Comparison of ENCODE assay signal across 9 cellular contexts in genomic region chrX:54494166-54494969, GRCh38. TPM values are rescaled to one million over a fixed set of nuclear protein-coding genes. Genes with fewer than 3 reads are reported as not detected.
A peak's percentile ranks its signal among the peaks of the same experiment; 100 is the strongest.
DNase-seq lines count a peak whose midpoint lies in the region; ATAC-seq, FAIRE-seq and TF ChIP-seq lines count a peak whose summit lies in the region.
"Had no signal": no experiment of that assay in that cellular context is flagged by ENCODE, and none has a peak within 500 bp of the region (broad histone marks: within the 10 kb centered on the region; RNA-seq: fewer than 3 reads in every experiment).

No MANE protein-coding gene starts in this region.

- H4K20me1 ChIP-seq in keratinocyte (ENCODE audit: control insufficient read depth, extremely low read depth, insufficient read depth, low read length), result no peaks in the 10 kb centered on the region

- H2AFZ ChIP-seq in keratinocyte (ENCODE audit: control insufficient read depth, low read length), result peak overlapping the region; percentile 78

- no peak for TF ChIP-seq CTCF in keratinocyte (optimal IDR thresholded peaks at IDR 0.05 in 1 of 3, IDR thresholded peaks at IDR 0.05 in 1 of 3, conservative IDR thresholded peaks at IDR 0.05 in 1 of 3; ENCODE audit: extremely low read depth in 1 of 3, insufficient read depth in 2 of 3, low read length in 3 of 3)

- ATAC-seq in stimulated activated naive CD8-positive, alpha-beta T cell treated with anti-CD3 and anti-CD28 coated beads, Interleukin-15, amount 100 ng/mL, for 72 hours, result no peak
- no peak for ATAC-seq in HG02938 (IDR thresholded peaks at IDR 0.05; ENCODE audit: unreplicated experiment)

- H3K27me3 Mint-ChIP-seq in IgD-negative memory B cell, result peaks cover 26% of the 10 kb centered on the region
- H3K27me3 Mint-ChIP-seq in stimulated activated naive CD8-positive, alpha-beta T cell treated with anti-CD3 and anti-CD28 coated beads, Interleukin-15, amount 100 ng/mL, for 72 hours, result peaks cover 39% of the 10 kb centered on the region

- dilution Hi-C loops in keratinocyte (cut with MboI; ENCODE audit: extremely low pct_ligation_motif_present, low sequenced_read_pairs), result no loop called here

- peaks cover 0 to 2% (median 1%) of the 10 kb centered on the region in 3 donors for H3K4me1 Mint-ChIP-seq in IgD-negative memory B cell
- H3K4me1 Mint-ChIP-seq in stimulated activated naive CD8-positive, alpha-beta T cell treated with anti-CD3 and anti-CD28 coated beads, Interleukin-15, amount 100 ng/mL, for 72 hours, result peaks cover 9% of the 10 kb centered on the region

- H3K4me1 ChIP-seq in keratinocyte (ENCODE audit: control insufficient read depth, extremely low read depth, insufficient read depth, low read length), result peaks cover 6% of the 10 kb centered on the region

- peak overlapping the region; percentile 44 to 78 (median 67) for H3K4me3 ChIP-seq in keratinocyte (ENCODE audit: control insufficient read depth in 2 of 3, extremely low read depth in 1 of 3, insufficient read depth in 2 of 3, low read depth in 1 of 3, low read length in 3 of 3)

- no peaks in the 10 kb centered on the region for H3K27me3 ChIP-seq in keratinocyte (ENCODE audit: control insufficient read depth, extremely low read depth, insufficient read depth, low read length)

- no peak overlapping the region for H3K27ac Mint-ChIP-seq in IgD-negative memory B cell
- peak overlapping the region in 1 of 2 donors; percentile 58 for H3K27ac Mint-ChIP-seq in stimulated activated naive CD8-positive, alpha-beta T cell treated with anti-CD3 and anti-CD28 coated beads, Interleukin-15, amount 100 ng/mL, for 72 hours

- H3K9ac ChIP-seq in keratinocyte (ENCODE audit: control insufficient read depth, extremely low read depth, insufficient read depth, low read length), result peak overlapping the region; percentile 80

- no peaks in the 10 kb centered on the region for H3K36me3 ChIP-seq in keratinocyte (ENCODE audit: control insufficient read depth in 2 of 2, extremely low read depth in 1 of 2, insufficient read depth in 2 of 2, low read length in 2 of 2)

- H3K4me3 Mint-ChIP-seq in IgD-negative memory B cell, result peak overlapping the region in 3 of 4 donors; percentile 21 to 83 (median 66)
- H3K4me3 Mint-ChIP-seq in stimulated activated naive CD8-positive, alpha-beta T cell treated with anti-CD3 and anti-CD28 coated beads, Interleukin-15, amount 100 ng/mL, for 72 hours, result peak overlapping the region; percentile 33 to 68

- no peaks in the 10 kb centered on the region for H3K36me3 Mint-ChIP-seq in IgD-negative memory B cell

- H3K79me2 ChIP-seq in keratinocyte (ENCODE audit: control insufficient read depth, insufficient read depth, low read length), result peaks cover 20% of the 10 kb centered on the region

- no peaks in the 10 kb centered on the region for H3K9me1 ChIP-seq in keratinocyte (ENCODE audit: control insufficient read depth, extremely low read depth, insufficient read depth, low read length)

- FAIRE-seq in keratinocyte (lab: Jason Lieb, UNC), result no peak

- peak overlapping the region; percentile 81 for H3K4me2 ChIP-seq in keratinocyte (ENCODE audit: control insufficient read depth, extremely low read depth, insufficient read depth, low read depth, low read length)

- peak overlapping the region; percentile 55 for H3K27ac ChIP-seq in keratinocyte (ENCODE audit: control insufficient read depth, insufficient read depth, low read length)

- no peaks in the 10 kb centered on the region for H3K9me3 ChIP-seq in keratinocyte (ENCODE audit: control insufficient read depth, low read depth, low read length)

- DNase-seq in amniotic epithelial cell (ENCODE audit: low read depth) (peak; percentile 15), keratinocyte (ENCODE audit: low read depth, low spot score) (no peak), UCSD-AML1 (lab: John Stamatoyannopoulos, UW; ENCODE audit: unreplicated experiment) (no peak), DMS79 (lab: John Stamatoyannopoulos, UW) (no peak)
- no peak for DNase-seq in stimulated activated naive CD8-positive, alpha-beta T cell treated with anti-CD3 and anti-CD28 coated beads, Interleukin-15, amount 100 ng/mL, for 72 hours
- DNase-seq: NCI-H2227 treated with DMSO at 0.1 percent for 48 hours; stimulated activated CD4-positive, alpha-beta T cell treated with anti-CD3 and anti-CD28 coated beads, Interleukin-2, amount 100 ng/mL, for 24 hours had no signal

- H3K9me3 Mint-ChIP-seq in IgD-negative memory B cell, result peaks cover under 1 to 7% (median 3%) of the 10 kb centered on the region in 3 donors
- no peaks in the 10 kb centered on the region for H3K9me3 Mint-ChIP-seq in stimulated activated naive CD8-positive, alpha-beta T cell treated with anti-CD3 and anti-CD28 coated beads, Interleukin-15, amount 100 ng/mL, for 72 hours

RNA-seq across cellular contexts. Expression of gene FGD1, which starts 1.7 kb away (rescaled TPM):
- polyA plus RNA-seq in IgD-negative memory B cell (0.55 TPM), keratinocyte (2.2 to 8.8 TPM (median 2.9 TPM) in 3 replicates)
- 3.0 TPM for polyA plus RNA-seq in keratinocyte (2011; ENCODE audit: low read depth)
- 3.6 and 6.3 TPM in 2 replicates for polyA plus RNA-seq in keratinocyte (2011; cell fraction: cytosol; rRNA removed)
- polyA plus RNA-seq in keratinocyte (2011; cell fraction: nucleus; rRNA removed), result 7.8 and 11.2 TPM in 2 replicates
- 4.9 and 9.5 TPM in 2 replicates for polyA plus RNA-seq in keratinocyte (2012; ENCODE audit: low replicate concordance)
- 3.3 to 16.4 TPM (median 4.4 TPM) in 3 replicates for polyA minus RNA-seq in keratinocyte
- polyA minus RNA-seq in keratinocyte (2011; cell fraction: cytosol; rRNA and poly(A)+ RNA removed), result 6.9 TPM
- polyA minus RNA-seq in keratinocyte (2011; cell fraction: nucleus; rRNA and poly(A)+ RNA removed), result 3.6 and 5.3 TPM in 2 replicates

RNA-seq across cellular contexts. Expression of gene GNL3L, which starts 35.7 kb away (rescaled TPM):
- polyA plus RNA-seq in IgD-negative memory B cell, result 46.9 TPM
- 12.1 to 27.5 TPM (median 15.7 TPM) in 3 replicates for polyA plus RNA-seq in keratinocyte
- polyA plus RNA-seq in keratinocyte (2011; ENCODE audit: low read depth), result 7.2 TPM
- 11.8 and 13.2 TPM in 2 replicates for polyA plus RNA-seq in keratinocyte (2011; cell fraction: cytosol; rRNA removed)
- 22.9 and 23.7 TPM in 2 replicates for polyA plus RNA-seq in keratinocyte (2011; cell fraction: nucleus; rRNA removed)
- polyA plus RNA-seq in keratinocyte (2012; ENCODE audit: low replicate concordance), result 9.1 and 14.2 TPM in 2 replicates
- polyA minus RNA-seq in keratinocyte, result 23.8 to 42.4 TPM (median 31.0 TPM) in 3 replicates
- polyA minus RNA-seq in keratinocyte (2011; cell fraction: cytosol; rRNA and poly(A)+ RNA removed), result 23.2 TPM
- 23.5 and 43.3 TPM in 2 replicates for polyA minus RNA-seq in keratinocyte (2011; cell fraction: nucleus; rRNA and poly(A)+ RNA removed)

RNA-seq across cellular contexts. Expression of gene TSR2, which starts 54.2 kb away (rescaled TPM):
- polyA plus RNA-seq in IgD-negative memory B cell, result 66.9 TPM
- polyA plus RNA-seq in keratinocyte, result 12.5 to 36.0 TPM (median 21.5 TPM) in 3 replicates
- polyA plus RNA-seq in keratinocyte (2011; ENCODE audit: low read depth), result 10.1 TPM
- polyA plus RNA-seq in keratinocyte (2011; cell fraction: cytosol; rRNA removed), result 19.5 and 25.3 TPM in 2 replicates
- 16.8 and 17.3 TPM in 2 replicates for polyA plus RNA-seq in keratinocyte (2011; cell fraction: nucleus; rRNA removed)
- polyA plus RNA-seq in keratinocyte (2012; ENCODE audit: low replicate concordance), result 20.5 and 45.7 TPM in 2 replicates
- polyA minus RNA-seq in keratinocyte, result 3.7 to 7.4 TPM (median 7.1 TPM) in 3 replicates
- polyA minus RNA-seq in keratinocyte (2011; cell fraction: cytosol; rRNA and poly(A)+ RNA removed), result 7.7 TPM
- polyA minus RNA-seq in keratinocyte (2011; cell fraction: nucleus; rRNA and poly(A)+ RNA removed), result 1.6 and 1.8 TPM in 2 replicates
